ENCODE assay signal across 18 cellular contexts in genomic region chr6:56649782-56650181, GRCh38. TPM values are rescaled to one million over a fixed set of nuclear protein-coding genes. Genes with fewer than 3 reads are reported as not detected.
DNase-seq lines count a peak whose midpoint lies in the region; ATAC-seq and TF ChIP-seq lines count a peak whose summit lies in the region.
"Had no signal": no experiment of that assay in that cellular context is flagged by ENCODE, and none has a peak within 500 bp of the region (broad histone marks: within the 10 kb centered on the region; RNA-seq: fewer than 3 reads in every experiment).

No MANE protein-coding gene starts in this region.

- TF ChIP-seq CTCF in Calu3 (IDR thresholded peaks at IDR 0.05; ENCODE audit: unreplicated experiment): no peak
- TF ChIP-seq CTCF in endothelial cell (IDR thresholded peaks at IDR 0.05; ENCODE audit: unreplicated experiment): no peak
- TF ChIP-seq CTCF in GM10266 (IDR thresholded peaks at IDR 0.05; ENCODE audit: control insufficient read depth, insufficient read depth, low read depth, missing control alignments): no peak

- H3K27ac ChIP-seq in HUES48 (ENCODE audit: low read depth, low read length): peak overlapping the region; percentile 46
- peak overlapping the region; percentile 23 for H3K27ac ChIP-seq in mesenchymal stem cell (ENCODE audit: low read length, poor library complexity, severe bottlenecking)
- H3K27ac ChIP-seq: colonic mucosa, pancreas had no signal

- H3K36me3 Mint-ChIP-seq in Calu3 (ENCODE audit: insufficient read depth, unreplicated experiment) (peaks cover 56% of the 10 kb centered on the region), endothelial cell (ENCODE audit: low read depth, unreplicated experiment) (peaks cover 14% of the 10 kb centered on the region)
- H3K36me3 Mint-ChIP-seq in activated CD4-positive, alpha-beta T cell treated with anti-CD3 and anti-CD28 coated beads, Interleukin-2, amount 10 ng/mL, durations not matched to agents 24 days and 14 days (ENCODE audit: low read depth): no peaks in the 10 kb centered on the region

- H2BK120ac ChIP-seq in mesenchymal stem cell (ENCODE audit: low read depth, low read length): no peak overlapping the region

- no peak overlapping the region for H3K9ac ChIP-seq in HUES48 (ENCODE audit: low read depth, low read length)
- peak overlapping the region; percentile 40 for H3K9ac ChIP-seq in mesenchymal stem cell (ENCODE audit: low read length)
- H3K9ac ChIP-seq: SK-N-SH had no signal

- no TSS peak for BruUV-seq in Calu3 (replicated peaks; lab: Mats Ljungman, UMichigan)

- H3K27me3 ChIP-seq in HUES48 (ENCODE audit: control insufficient read depth, insufficient read depth, low read length) (no peaks in the 10 kb centered on the region), mesenchymal stem cell (ENCODE audit: control insufficient read depth in 1 of 2, insufficient read depth in 1 of 2, low read length in 2 of 2) (no peaks in the 10 kb centered on the region)
- H3K27me3 ChIP-seq: colonic mucosa, pancreas had no signal

- H3K27me3 Mint-ChIP-seq in Calu3 (ENCODE audit: unreplicated experiment): no peaks in the 10 kb centered on the region
- peaks cover 1% of the 10 kb centered on the region for H3K27me3 Mint-ChIP-seq in endothelial cell (ENCODE audit: unreplicated experiment)
- H3K27me3 Mint-ChIP-seq in activated CD4-positive, alpha-beta T cell treated with anti-CD3 and anti-CD28 coated beads, Interleukin-2, amount 10 ng/mL, durations not matched to agents 24 days and 14 days: peaks cover 2% of the 10 kb centered on the region

- peaks cover 54% of the 10 kb centered on the region for H3K4me1 Mint-ChIP-seq in Calu3 (ENCODE audit: low read depth, unreplicated experiment)
- peaks cover 31% of the 10 kb centered on the region for H3K4me1 Mint-ChIP-seq in endothelial cell (ENCODE audit: unreplicated experiment)
- no peaks in the 10 kb centered on the region for H3K4me1 Mint-ChIP-seq in activated CD4-positive, alpha-beta T cell treated with anti-CD3 and anti-CD28 coated beads, Interleukin-2, amount 10 ng/mL, durations not matched to agents 24 days and 14 days

- H3K18ac ChIP-seq in mesenchymal stem cell (ENCODE audit: low read depth in 1 of 2, low read length in 2 of 2): peak overlapping the region; percentile 58 to 93

- peak overlapping the region in 1 of 2 experiments; percentile 75 for H3K4ac ChIP-seq in mesenchymal stem cell (ENCODE audit: low read depth in 1 of 2, low read length in 2 of 2)

- 94% methylated on average over 3 of the region's 3 CpGs for WGBS in mesenchymal stem cell

- intact Hi-C loops in Calu3 (cut with micrococcal nuclease; ENCODE audit: unreplicated experiment): loop anchor here (5.0 kb wide), 1 partner anchor 108 kb away; no protein-coding TSS in a partner anchor
- intact Hi-C loops in activated CD4-positive, alpha-beta T cell treated with anti-CD3 and anti-CD28 coated beads, Interleukin-2, amount 10 ng/mL, durations not matched to agents 24 days and 14 days (cut with micrococcal nuclease): no loop called here

- H3K4me3 ChIP-seq in HUES48 (ENCODE audit: low read depth, low read length): no peak overlapping the region
- H3K4me3 ChIP-seq in mesenchymal stem cell (ENCODE audit: insufficient read depth in 1 of 2, low read depth in 1 of 2, low read length in 2 of 2): no peak overlapping the region
- H3K4me3 ChIP-seq: colonic mucosa, pancreas had no signal

- no peak overlapping the region for H2BK15ac ChIP-seq in mesenchymal stem cell (ENCODE audit: low read depth, poor library complexity, severe bottlenecking)

- peak overlapping the region; percentile 17 for H3K4me3 Mint-ChIP-seq in Calu3 (ENCODE audit: low read depth, unreplicated experiment)
- H3K4me3 Mint-ChIP-seq in endothelial cell (ENCODE audit: unreplicated experiment): no peak overlapping the region
- no peak overlapping the region for H3K4me3 Mint-ChIP-seq in activated CD4-positive, alpha-beta T cell treated with anti-CD3 and anti-CD28 coated beads, Interleukin-2, amount 10 ng/mL, durations not matched to agents 24 days and 14 days

- CTCF ChIA-PET in Calu3 (lab: Charles Lee): interaction anchor here (0.7 to 1.2 kb wide), 3 partner anchors 14 to 44 kb away, joined by 3 to 4 read pairs (median 3); no protein-coding TSS in a partner anchor

- H3K4me1 ChIP-seq in HUES48 (ENCODE audit: control insufficient read depth, insufficient read depth, low read length): peaks cover 25% of the 10 kb centered on the region
- peaks cover 1% of the 10 kb centered on the region for H3K4me1 ChIP-seq in mesenchymal stem cell (ENCODE audit: control insufficient read depth, insufficient read depth, low read depth, low read length)

- H3K4me2 ChIP-seq in mesenchymal stem cell (ENCODE audit: low read length, poor library complexity, severe bottlenecking): no peak overlapping the region
- H3K4me2 ChIP-seq: SK-N-SH had no signal

- H3K9me3 ChIP-seq in HUES48 (ENCODE audit: control insufficient read depth, insufficient read depth, low read length) (no peaks in the 10 kb centered on the region), mesenchymal stem cell (ENCODE audit: control insufficient read depth, low read length) (no peaks in the 10 kb centered on the region)
- H3K9me3 ChIP-seq: colonic mucosa, pancreas, SK-N-SH had no signal

- no peak overlapping the region for H4K8ac ChIP-seq in mesenchymal stem cell (ENCODE audit: low read length)

- peak overlapping the region; percentile 46 for H4K91ac ChIP-seq in mesenchymal stem cell (ENCODE audit: low read length)

- H2AK5ac ChIP-seq in mesenchymal stem cell (ENCODE audit: low read length, severe bottlenecking): no peak overlapping the region

- peak overlapping the region; percentile 90 for H3K27ac Mint-ChIP-seq in Calu3 (ENCODE audit: unreplicated experiment)
- peak overlapping the region; percentile 21 for H3K27ac Mint-ChIP-seq in endothelial cell (ENCODE audit: unreplicated experiment)
- H3K27ac Mint-ChIP-seq in activated CD4-positive, alpha-beta T cell treated with anti-CD3 and anti-CD28 coated beads, Interleukin-2, amount 10 ng/mL, durations not matched to agents 24 days and 14 days: no peak overlapping the region

- H3K9me3 Mint-ChIP-seq in Calu3 (ENCODE audit: low read depth, unreplicated experiment): no peaks in the 10 kb centered on the region
- H3K9me3 Mint-ChIP-seq in endothelial cell (ENCODE audit: unreplicated experiment): no peaks in the 10 kb centered on the region
- no peaks in the 10 kb centered on the region for H3K9me3 Mint-ChIP-seq in activated CD4-positive, alpha-beta T cell treated with anti-CD3 and anti-CD28 coated beads, Interleukin-2, amount 10 ng/mL, durations not matched to agents 24 days and 14 days

- peaks cover 44% of the 10 kb centered on the region for H3K36me3 ChIP-seq in HUES48 (ENCODE audit: control insufficient read depth, insufficient read depth, low read length)
- peaks cover 3 to 58% of the 10 kb centered on the region in 2 experiments for H3K36me3 ChIP-seq in mesenchymal stem cell (ENCODE audit: control insufficient read depth in 1 of 2, insufficient read depth in 2 of 2, low read depth in 1 of 2, low read length in 2 of 2)
- H3K36me3 ChIP-seq: colonic mucosa had no signal

- no peak overlapping the region for H3K23ac ChIP-seq in mesenchymal stem cell (ENCODE audit: low read length in 2 of 2)

- DNase-seq in Calu3: no peak
- DNase-seq in endothelial cell (ENCODE audit: low spot score): no peak
- peak; percentile 76 for DNase-seq in mesenchymal stem cell
- no peak for DNase-seq in GM10266 (ENCODE audit: extremely low spot score)
- DNase-seq in activated CD4-positive, alpha-beta T cell treated with anti-CD3 and anti-CD28 coated beads, Interleukin-2, amount 10 ng/mL, durations not matched to agents 24 days and 14 days: no peak
- DNase-seq in foreskin melanocyte: no peak
- DNase-seq: activated CD4-positive, alpha-beta T cell treated with anti-CD3 and anti-CD28 coated beads, Interleukin-2, amount 50 U/mL, for 4 hours; activated T-cell treated with anti-CD3 and anti-CD28 coated beads, Interleukin-2, amount 50 U/mL, for 48 hours; amniotic stem cell; colonic mucosa; NCI-H1694 treated with DMSO at 0.1 percent for 48 hours; NCI-H446 treated with DMSO at 0.1 percent for 48 hours; pancreas; SK-N-SH; stimulated activated CD4-positive, alpha-beta T cell treated with anti-CD3 and anti-CD28 coated beads, Interleukin-12 subunit alpha, Interleukin-12 subunit beta, amount 100 ng/mL, for 4 hours; stimulated activated naive CD4-positive, alpha-beta T cell had no signal

- H3K79me1 ChIP-seq in mesenchymal stem cell (replicated peaks; ENCODE audit: low read length, poor library complexity, severe bottlenecking): peaks cover 21% of the 10 kb centered on the region

- H3K14ac ChIP-seq in mesenchymal stem cell (ENCODE audit: low read length in 2 of 2): peak overlapping the region in 1 of 2 experiments; percentile 32

- ATAC-seq in HG03520 (IDR thresholded peaks at IDR 0.05; ENCODE audit: unreplicated experiment): no peak
- ATAC-seq: pancreas had no signal

- H2BK12ac ChIP-seq in mesenchymal stem cell (ENCODE audit: low read length in 2 of 2): peak overlapping the region in 1 of 2 experiments; percentile 78

- H2BK5ac ChIP-seq in mesenchymal stem cell (ENCODE audit: low read depth, low read length, poor library complexity, severe bottlenecking): no peak overlapping the region

- H2AFZ ChIP-seq in mesenchymal stem cell (ENCODE audit: low read depth, low read length): no peak overlapping the region

RNA-seq across cellular contexts. Expression of gene DST, which starts 7.1 kb away (rescaled TPM):
- total RNA-seq in Calu3 (2022) (177 and 212 TPM in 2 replicates), endothelial cell (ENCODE audit: unreplicated experiment) (284 TPM)
- polyA plus RNA-seq in mesenchymal stem cell (2013, experiment 1 of 2): 35.4 TPM
- polyA plus RNA-seq in mesenchymal stem cell (2013, experiment 2 of 2): 31.9 TPM
- 8.0 and 8.1 TPM in 2 replicates for total RNA-seq in activated CD4-positive, alpha-beta T cell treated with anti-CD3 and anti-CD28 coated beads, Interleukin-2, amount 10 ng/mL, durations not matched to agents 24 days and 14 days

Comparison
In these comparisons a context has a peak if more than half of its experiments do, and no peak if none do; other contexts are left out.
1. RNA of gene DST, which starts 7.1 kb away (total RNA-seq): 284 TPM in endothelial cell (single experiment) and 177 to 212 TPM in Calu3; 8.0 to 8.1 TPM in activated CD4-positive, alpha-beta T cell treated with anti-CD3 and anti-CD28 coated beads, Interleukin-2, amount 10 ng/mL, durations not matched to agents 24 days and 14 days; every median in the first group is over 10 times any median in the second.